ENCODE assay signal across 1 cellular context in genomic region chr7:44488955-44489354, GRCh38.
TF ChIP-seq lines count a peak whose summit lies in the region.

No MANE protein-coding gene starts in this region.

TF ChIP-seq in WTC11, 78 proteins besides CTCF, POLR2A, EP300 and RAD21 (continued from another document):
- TF ChIP-seq ATF6 (CRISPR knock-in tag; IDR thresholded peaks at IDR 0.05) (no peak), NR1H2 (CRISPR knock-in tag; IDR thresholded peaks at IDR 0.05) (no peak), FOXP4 (CRISPR knock-in tag; IDR thresholded peaks at IDR 0.05) (no peak), ESRRA (CRISPR knock-in tag; IDR thresholded peaks at IDR 0.05; ENCODE audit: borderline replicate concordance) (no peak)
TF ChIP-seq in WTC11: peak in this region for 0.
